Comparison of ENCODE assay signal across 23 cellular contexts in the genomic region with DNA sequence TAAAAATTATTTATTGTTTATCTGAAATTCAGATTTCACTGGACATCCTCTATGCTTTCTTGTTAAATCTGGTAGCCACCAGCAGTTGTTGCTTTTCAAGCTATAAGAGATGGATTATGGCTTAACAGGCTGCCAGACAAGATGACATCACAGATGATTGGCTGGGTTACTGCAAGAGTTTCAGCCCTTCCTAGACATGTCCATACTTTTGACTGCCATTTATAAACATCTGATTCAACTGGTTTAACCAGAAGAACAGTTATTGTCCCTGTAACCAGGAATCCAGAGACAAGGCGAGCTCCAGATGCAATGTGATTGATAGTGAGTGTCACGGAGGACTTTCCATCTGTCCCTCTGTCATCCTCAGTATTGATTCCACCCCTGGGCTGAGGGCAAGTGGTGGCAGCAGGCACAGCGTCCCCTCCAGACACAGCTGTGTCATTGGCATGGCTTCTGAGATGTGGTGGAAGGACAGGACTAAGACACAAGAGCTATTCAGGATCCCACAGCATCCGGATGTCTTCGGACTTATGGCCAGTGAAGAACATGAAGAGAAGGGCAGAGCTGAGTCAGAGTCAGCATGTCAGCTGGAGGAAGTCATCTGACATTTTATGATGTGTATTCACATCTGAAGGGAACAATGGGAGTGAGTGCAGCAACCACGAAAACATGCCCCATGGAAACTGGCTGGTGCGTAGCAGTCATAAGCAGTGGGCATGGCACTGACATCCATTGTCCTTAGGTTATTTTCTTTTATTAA.
DNase-seq lines count a peak whose midpoint lies in the region; ATAC-seq, FAIRE-seq and TF ChIP-seq lines count a peak whose summit lies in the region.
"Had no signal": no experiment of that assay in that cellular context is flagged by ENCODE, and none has a peak within 500 bp of the region (broad histone marks: within the 10 kb centered on the region; RNA-seq: fewer than 3 reads in every experiment).

No MANE protein-coding gene starts in this region.

- BruUV-seq in mammary epithelial cell (replicated peaks; lab: Mats Ljungman, UMichigan) (no TSS peak), endothelial cell of umbilical vein (replicated peaks; lab: Mats Ljungman, UMichigan) (TSS peak; percentile 22)

- POLR2A ChIA-PET in endothelial cell of umbilical vein (lab: Charles Lee): no interaction called here

- no peaks in the 10 kb centered on the region for H4K20me1 ChIP-seq in mammary epithelial cell (ENCODE audit: insufficient read depth, low read length)
- H4K20me1 ChIP-seq in endothelial cell of umbilical vein (replicated peaks; ENCODE audit: control insufficient read depth, extremely low read depth, insufficient read depth, low read length): no peaks in the 10 kb centered on the region
- H4K20me1 ChIP-seq in keratinocyte (ENCODE audit: control insufficient read depth, extremely low read depth, insufficient read depth, low read length): no peaks in the 10 kb centered on the region

- H3K27ac ChIP-seq in mammary epithelial cell (ENCODE audit: insufficient read depth, low read depth, low read length) (no peak overlapping the region), breast epithelium (no peak overlapping the region), endothelial cell of umbilical vein (ENCODE audit: insufficient read depth, low read depth, low read length) (no peak overlapping the region), keratinocyte (ENCODE audit: control insufficient read depth, insufficient read depth, low read length) (peak overlapping the region; percentile 58)
- H3K27ac ChIP-seq: cardiac muscle cell, psoas muscle, RWPE1, upper lobe of left lung had no signal

- H3K4me2 ChIP-seq in mammary epithelial cell (ENCODE audit: insufficient read depth, low read depth, low read length): no peak overlapping the region
- H3K4me2 ChIP-seq in endothelial cell of umbilical vein (ENCODE audit: insufficient read depth, low read length): no peak overlapping the region
- peak overlapping the region; percentile 41 for H3K4me2 ChIP-seq in keratinocyte (ENCODE audit: control insufficient read depth, extremely low read depth, insufficient read depth, low read depth, low read length)

- H3K4me1 ChIP-seq in mammary epithelial cell (ENCODE audit: insufficient read depth, low read length) (peaks cover 6% of the 10 kb centered on the region), breast epithelium (no peaks in the 10 kb centered on the region), endothelial cell of umbilical vein (ENCODE audit: control insufficient read depth, extremely low read depth, insufficient read depth, low read length) (no peaks in the 10 kb centered on the region), keratinocyte (ENCODE audit: control insufficient read depth, extremely low read depth, insufficient read depth, low read length) (peaks cover 14% of the 10 kb centered on the region)
- H3K4me1 ChIP-seq: psoas muscle, upper lobe of left lung had no signal

- DNase-seq in mammary epithelial cell (peak; percentile 67), breast epithelium (ENCODE audit: low spot score in 2 of 2) (no peak), endothelial cell of umbilical vein (ENCODE audit: low read depth, low spot score) (peak; percentile 55), keratinocyte (ENCODE audit: low read depth, low spot score) (peak; percentile 13), DMS 273 (lab: John Stamatoyannopoulos, UW; ENCODE audit: unreplicated experiment) (no peak), inferior parietal cortex (ENCODE audit: extremely low spot score) (no peak)
- DNase-seq in activated CD4-positive, alpha-beta T cell treated with anti-CD3 and anti-CD28 coated beads for 1 hour: no peak
- DNase-seq: activated CD4-positive, alpha-beta memory T cell treated with anti-CD3 and anti-CD28 coated beads, Interleukin-2, amount 10 ng/mL, durations not matched to agents 7 days and 5 days; activated T-cell treated with anti-CD3 and anti-CD28 coated beads, Interleukin-2, amount 50 U/mL, for 48 hours; DMS79; foreskin fibroblast; natural killer cell; NCI-H146; NCI-H345; psoas muscle; stimulated activated CD4-positive, alpha-beta T cell treated with anti-CD3 and anti-CD28 coated beads, Interleukin-15, amount 100 ng/mL, for 24 hours; stimulated activated naive CD4-positive, alpha-beta T cell treated with Interleukin-2 at 50 U/mL for 16 hours; upper lobe of left lung had no signal

- CTCF ChIA-PET in mammary epithelial cell (lab: Charles Lee; ENCODE audit: low non-redundant PET): no interaction called here
- CTCF ChIA-PET in endothelial cell of umbilical vein (lab: Charles Lee): interaction anchor here (0.6 to 1.7 kb wide), 4 partner anchors 9 to 404 kb away, joined by 3 read pairs; no protein-coding TSS in a partner anchor

- ATAC-seq in GM18907 (IDR thresholded peaks at IDR 0.05; ENCODE audit: unreplicated experiment): no peak
- ATAC-seq: HCT116, natural killer cell, psoas muscle had no signal

- intact Hi-C loops in mammary epithelial cell (cut with micrococcal nuclease) (no loop called here), breast epithelium (cut with DNase I; ENCODE audit: low total_unique reads) (no loop called here), endothelial cell of umbilical vein (cut with micrococcal nuclease) (no loop called here)

- H3K9ac ChIP-seq in mammary epithelial cell (ENCODE audit: insufficient read depth, low read length) (no peak overlapping the region), endothelial cell of umbilical vein (replicated peaks; ENCODE audit: extremely low read depth, insufficient read depth, low read length) (no peak overlapping the region), keratinocyte (ENCODE audit: control insufficient read depth, extremely low read depth, insufficient read depth, low read length) (peak overlapping the region; percentile 37)

- H3K36me3 ChIP-seq in mammary epithelial cell (ENCODE audit: insufficient read depth, low read length) (no peaks in the 10 kb centered on the region), breast epithelium (no peaks in the 10 kb centered on the region), endothelial cell of umbilical vein (ENCODE audit: control insufficient read depth in 2 of 2, extremely low read depth in 1 of 2, insufficient read depth in 2 of 2, low read length in 2 of 2) (no peaks in the 10 kb centered on the region), keratinocyte (ENCODE audit: control insufficient read depth in 2 of 2, extremely low read depth in 1 of 2, insufficient read depth in 2 of 2, low read length in 2 of 2) (no peaks in the 10 kb centered on the region)
- H3K36me3 ChIP-seq: cardiac muscle cell, upper lobe of left lung had no signal

- no peaks in the 10 kb centered on the region for H3K79me2 ChIP-seq in mammary epithelial cell (ENCODE audit: insufficient read depth, low read length)
- no peaks in the 10 kb centered on the region for H3K79me2 ChIP-seq in endothelial cell of umbilical vein (ENCODE audit: control insufficient read depth, insufficient read depth, low read length)
- H3K79me2 ChIP-seq in keratinocyte (ENCODE audit: control insufficient read depth, insufficient read depth, low read length): no peaks in the 10 kb centered on the region

- in situ Hi-C loops in mammary epithelial cell (cut with MboI; ENCODE audit: low sequenced_read_pairs in 2 of 2): no loop called here

- H3K27me3 ChIP-seq in mammary epithelial cell (ENCODE audit: insufficient read depth, low read length): no peaks in the 10 kb centered on the region
- H3K27me3 ChIP-seq in breast epithelium: no peaks in the 10 kb centered on the region
- H3K27me3 ChIP-seq in endothelial cell of umbilical vein (ENCODE audit: control insufficient read depth in 2 of 2, insufficient read depth in 2 of 2, low read length in 2 of 2): no peaks in the 10 kb centered on the region
- no peaks in the 10 kb centered on the region for H3K27me3 ChIP-seq in keratinocyte (ENCODE audit: control insufficient read depth, extremely low read depth, insufficient read depth, low read length)
- H3K27me3 ChIP-seq: cardiac muscle cell, upper lobe of left lung had no signal

- TF ChIP-seq CTCF in mammary epithelial cell (conservative IDR thresholded peaks at IDR 0.05 in 1 of 2, IDR thresholded peaks at IDR 0.05 in 1 of 2; ENCODE audit: extremely low read depth in 1 of 2, insufficient read depth in 1 of 2, low read depth in 1 of 2, low read length in 2 of 2) (no peak), breast epithelium (IDR thresholded peaks at IDR 0.05) (no peak), endothelial cell of umbilical vein (IDR thresholded peaks at IDR 0.05; ENCODE audit: extremely low read depth in 1 of 2, insufficient read depth in 1 of 2, low read depth in 1 of 2, low read length in 2 of 2) (no peak), keratinocyte (optimal IDR thresholded peaks at IDR 0.05 in 1 of 3, IDR thresholded peaks at IDR 0.05 in 1 of 3, conservative IDR thresholded peaks at IDR 0.05 in 1 of 3; ENCODE audit: extremely low read depth in 1 of 3, insufficient read depth in 2 of 3, low read length in 3 of 3) (no peak)

- TF ChIP-seq POLR2A in breast epithelium (IDR thresholded peaks at IDR 0.05): no peak
- TF ChIP-seq POLR2A in endothelial cell of umbilical vein (IDR thresholded peaks at IDR 0.05; ENCODE audit: low read depth, low read length): no peak

- H2AFZ ChIP-seq in mammary epithelial cell (ENCODE audit: low read depth, low read length) (no peak overlapping the region), endothelial cell of umbilical vein (ENCODE audit: low read depth, low read length) (no peak overlapping the region), keratinocyte (ENCODE audit: control insufficient read depth, low read length) (peak overlapping the region; percentile 82)

- FAIRE-seq in endothelial cell of umbilical vein (lab: Jason Lieb, UNC) (no peak), keratinocyte (lab: Jason Lieb, UNC) (peak; percentile 9)
- FAIRE-seq: GM18507 had no signal

- WGBS in mammary epithelial cell (ENCODE audit: low coverage, missing lambda C conversion rate): 84% methylated on average over 7 of the region's 7 CpGs

- H3K9me3 ChIP-seq in mammary epithelial cell (replicated peaks; ENCODE audit: insufficient read depth, low read length): peaks cover 18% of the 10 kb centered on the region
- peaks cover 11 to 23% of the 10 kb centered on the region in 2 donors for H3K9me3 ChIP-seq in breast epithelium
- H3K9me3 ChIP-seq in endothelial cell of umbilical vein (replicated peaks; ENCODE audit: control insufficient read depth, insufficient read depth, low read length): no peaks in the 10 kb centered on the region
- H3K9me3 ChIP-seq in keratinocyte (ENCODE audit: control insufficient read depth, low read depth, low read length): peaks cover 14% of the 10 kb centered on the region

- H3K9me1 ChIP-seq in endothelial cell of umbilical vein (replicated peaks; ENCODE audit: control insufficient read depth, extremely low read depth, insufficient read depth, low read length) (no peaks in the 10 kb centered on the region), keratinocyte (ENCODE audit: control insufficient read depth, extremely low read depth, insufficient read depth, low read length) (no peaks in the 10 kb centered on the region)

- dilution Hi-C loops in mammary epithelial cell (cut with HindIII; ENCODE audit: low sequenced_read_pairs): no loop called here
- dilution Hi-C loops in endothelial cell of umbilical vein (cut with MboI; ENCODE audit: extremely low pct_ligation_motif_present, low sequenced_read_pairs): no loop called here
- dilution Hi-C loops in keratinocyte (cut with MboI; ENCODE audit: extremely low pct_ligation_motif_present, low sequenced_read_pairs): no loop called here

- H3K4me3 ChIP-seq in mammary epithelial cell (replicated peaks in 1 of 3; ENCODE audit: insufficient read depth in 1 of 3, low read depth in 2 of 3, low read length in 3 of 3) (no peak overlapping the region), breast epithelium (no peak overlapping the region), endothelial cell of umbilical vein (replicated peaks in 1 of 3; ENCODE audit: insufficient read depth in 1 of 3, low read depth in 1 of 3, low read length in 3 of 3) (no peak overlapping the region), keratinocyte (ENCODE audit: control insufficient read depth in 2 of 3, extremely low read depth in 1 of 3, insufficient read depth in 2 of 3, low read depth in 1 of 3, low read length in 3 of 3) (no peak overlapping the region)
- H3K4me3 ChIP-seq: cardiac muscle cell, psoas muscle, upper lobe of left lung had no signal

Comparison
In these comparisons a context has a peak if more than half of its experiments do, and no peak if none do; other contexts are left out.
1. DNase-seq: peak in mammary epithelial cell (single experiment), endothelial cell of umbilical vein (single experiment) and keratinocyte (single experiment); none in breast epithelium (0 of 2), DMS 273 (single experiment), activated CD4-positive, alpha-beta T cell treated with anti-CD3 and anti-CD28 coated beads for 1 hour (single experiment) and inferior parietal cortex (single experiment).